ENCODE assay signal across 10 cellular contexts in the genomic region with DNA sequence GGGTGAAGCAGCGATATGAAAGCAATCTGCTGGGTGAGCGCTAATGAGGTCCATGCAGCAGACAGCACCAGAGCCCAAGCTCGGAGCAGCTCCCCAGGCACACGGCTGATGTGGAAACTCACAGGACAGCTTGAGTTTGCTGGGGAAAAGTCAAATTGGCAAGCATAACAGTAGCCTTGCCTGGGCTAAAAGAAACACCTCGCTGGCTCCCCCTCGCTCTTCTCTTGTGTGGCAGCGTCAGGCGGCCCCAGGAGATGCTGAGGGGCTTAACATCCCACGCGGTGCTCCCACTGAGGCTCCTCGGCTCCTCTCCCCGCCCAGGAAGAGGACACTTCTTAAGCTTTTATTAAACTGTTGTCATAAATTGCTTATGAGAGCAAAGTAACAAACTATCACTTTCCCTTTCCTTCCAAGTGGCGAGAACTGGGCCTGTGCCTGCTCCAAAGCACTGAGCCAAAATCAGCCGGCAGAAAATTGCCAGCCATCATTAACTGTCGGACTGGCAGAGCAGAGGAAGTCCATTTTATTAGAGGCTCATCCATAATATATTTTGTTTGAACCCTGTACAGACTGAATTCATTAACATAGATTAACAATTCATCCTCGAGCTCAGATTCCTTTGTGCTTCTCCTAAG.
DNase-seq lines count a peak whose midpoint lies in the region; ATAC-seq and TF ChIP-seq lines count a peak whose summit lies in the region.
"Had no signal": no experiment of that assay in that cellular context is flagged by ENCODE, and none has a peak within 500 bp of the region (broad histone marks: within the 10 kb centered on the region; RNA-seq: fewer than 3 reads in every experiment).

No MANE protein-coding gene starts in this region.

- peak in 1 of 2 donors; percentile 16 for TF ChIP-seq CTCF in mammary epithelial cell (conservative IDR thresholded peaks at IDR 0.05 in 1 of 2, IDR thresholded peaks at IDR 0.05 in 1 of 2; ENCODE audit: extremely low read depth in 1 of 2, insufficient read depth in 1 of 2, low read depth in 1 of 2, low read length in 2 of 2)

- no TSS peak for BruUV-seq in mammary epithelial cell (replicated peaks; lab: Mats Ljungman, UMichigan)

- H3K4me3 Mint-ChIP-seq in natural killer cell treated with Interleukin-12 subunit alpha and Interleukin-12 subunit beta and Interleukin-15 and Interleukin-18, amount 100 ng/mL, for 72 hours: no peak overlapping the region
- H3K4me3 Mint-ChIP-seq: activated CD4-positive, alpha-beta memory T cell treated with anti-CD3 and anti-CD28 coated beads, Interleukin-2, amount 10 ng/mL, durations not matched to agents 7 days and 5 days had no signal

- no peaks in the 10 kb centered on the region for H3K27me3 Mint-ChIP-seq in natural killer cell treated with Interleukin-12 subunit alpha and Interleukin-12 subunit beta and Interleukin-15 and Interleukin-18, amount 100 ng/mL, for 72 hours
- H3K27me3 Mint-ChIP-seq: activated CD4-positive, alpha-beta memory T cell treated with anti-CD3 and anti-CD28 coated beads, Interleukin-2, amount 10 ng/mL, durations not matched to agents 7 days and 5 days had no signal

- no peaks in the 10 kb centered on the region for H3K36me3 ChIP-seq in mammary epithelial cell (ENCODE audit: insufficient read depth, low read length)
- peaks cover 2% of the 10 kb centered on the region for H3K36me3 ChIP-seq in skeletal muscle satellite cell (ENCODE audit: insufficient read depth, low read length)

- H3K9me3 ChIP-seq in mammary epithelial cell (replicated peaks; ENCODE audit: insufficient read depth, low read length) (no peaks in the 10 kb centered on the region), skeletal muscle satellite cell (replicated peaks; ENCODE audit: low read length) (no peaks in the 10 kb centered on the region)

- H4K20me1 ChIP-seq in mammary epithelial cell (ENCODE audit: insufficient read depth, low read length): no peaks in the 10 kb centered on the region

- H3K4me2 ChIP-seq in mammary epithelial cell (ENCODE audit: insufficient read depth, low read depth, low read length) (peak overlapping the region; percentile 94), skeletal muscle satellite cell (ENCODE audit: low read length) (peak overlapping the region; percentile 95)

- ATAC-seq in natural killer cell treated with Interleukin-12 subunit alpha and Interleukin-12 subunit beta and Interleukin-15 and Interleukin-18, amount 100 ng/mL, for 72 hours: no peak
- no peak for ATAC-seq in HG03039 (IDR thresholded peaks at IDR 0.05; ENCODE audit: unreplicated experiment)

- peak overlapping the region; percentile 85 for H2AFZ ChIP-seq in mammary epithelial cell (ENCODE audit: low read depth, low read length)

- no peak overlapping the region for H3K27ac Mint-ChIP-seq in natural killer cell treated with Interleukin-12 subunit alpha and Interleukin-12 subunit beta and Interleukin-15 and Interleukin-18, amount 100 ng/mL, for 72 hours
- H3K27ac Mint-ChIP-seq: activated CD4-positive, alpha-beta memory T cell treated with anti-CD3 and anti-CD28 coated beads, Interleukin-2, amount 10 ng/mL, durations not matched to agents 7 days and 5 days had no signal

- 15% methylated on average over 11 of the region's 16 CpGs for WGBS in mammary epithelial cell (ENCODE audit: low coverage, missing lambda C conversion rate)

- H3K4me3 ChIP-seq in mammary epithelial cell (replicated peaks in 1 of 3; ENCODE audit: insufficient read depth in 1 of 3, low read depth in 2 of 3, low read length in 3 of 3) (peak overlapping the region; percentile 38 to 45 (median 42)), skeletal muscle satellite cell (ENCODE audit: low read length) (peak overlapping the region; percentile 59)

- peaks cover 8% of the 10 kb centered on the region for H3K36me3 Mint-ChIP-seq in natural killer cell treated with Interleukin-12 subunit alpha and Interleukin-12 subunit beta and Interleukin-15 and Interleukin-18, amount 100 ng/mL, for 72 hours

- H3K27ac ChIP-seq in mammary epithelial cell (ENCODE audit: insufficient read depth, low read depth, low read length): peak overlapping the region; percentile 38

- intact Hi-C loops in mammary epithelial cell (cut with micrococcal nuclease): loop anchor here (1.0 to 10.0 kb wide), 2 partner anchors 80 to 248 kb away; no protein-coding TSS in a partner anchor

- H3K4me1 ChIP-seq in mammary epithelial cell (ENCODE audit: insufficient read depth, low read length) (peaks cover 11% of the 10 kb centered on the region), skeletal muscle satellite cell (ENCODE audit: control insufficient read depth, insufficient read depth, low read length) (peaks cover 15% of the 10 kb centered on the region)

- no peaks in the 10 kb centered on the region for H3K9me3 Mint-ChIP-seq in natural killer cell treated with Interleukin-12 subunit alpha and Interleukin-12 subunit beta and Interleukin-15 and Interleukin-18, amount 100 ng/mL, for 72 hours

- DNase-seq in GM04503 (ENCODE audit: low read depth): peak; percentile 42
- DNase-seq in mammary epithelial cell: peak; percentile 30
- DNase-seq in hypothalamus (lab: John Stamatoyannopoulos, UW): peak in 31 of 51 donors; percentile 8 to 60 (median 36)
- no peak for DNase-seq in natural killer cell treated with Interleukin-12 subunit alpha and Interleukin-12 subunit beta and Interleukin-15 and Interleukin-18, amount 100 ng/mL, for 72 hours (ENCODE audit: low spot score)
- DNase-seq in activated naive CD4-positive, alpha-beta T cell treated with anti-CD3 and anti-CD28 coated beads, Interleukin-2, amount 50 U/mL, for 16 hours: no peak
- no peak for DNase-seq in activated CD4-positive, alpha-beta T cell treated with anti-CD3 and anti-CD28 coated beads for 1 hour
- DNase-seq: activated CD4-positive, alpha-beta memory T cell treated with anti-CD3 and anti-CD28 coated beads, Interleukin-2, amount 10 ng/mL, durations not matched to agents 7 days and 5 days; NCI-H510A had no signal

- H3K9ac ChIP-seq in mammary epithelial cell (ENCODE audit: insufficient read depth, low read length) (peak overlapping the region; percentile 21), skeletal muscle satellite cell (ENCODE audit: low read depth, low read length) (peak overlapping the region; percentile 76)

- CTCF ChIA-PET in mammary epithelial cell (lab: Charles Lee; ENCODE audit: low non-redundant PET): interaction anchor here (0.7 to 0.8 kb wide), 2 partner anchors 19 to 63 kb away, joined by 4 to 5 read pairs; no protein-coding TSS in a partner anchor

- in situ Hi-C loops in mammary epithelial cell (cut with MboI; ENCODE audit: low sequenced_read_pairs in 2 of 2): no loop called here

- H3K27me3 ChIP-seq in mammary epithelial cell (ENCODE audit: insufficient read depth, low read length) (no peaks in the 10 kb centered on the region), skeletal muscle satellite cell (ENCODE audit: control insufficient read depth, insufficient read depth, low read length) (no peaks in the 10 kb centered on the region)

- dilution Hi-C loops in mammary epithelial cell (cut with HindIII; ENCODE audit: low sequenced_read_pairs): no loop called here

- H3K4me1 Mint-ChIP-seq in natural killer cell treated with Interleukin-12 subunit alpha and Interleukin-12 subunit beta and Interleukin-15 and Interleukin-18, amount 100 ng/mL, for 72 hours (ENCODE audit: low read depth in 2 of 2): peaks cover 8 to 10% of the 10 kb centered on the region in 2 donors

- H3K79me2 ChIP-seq in mammary epithelial cell (ENCODE audit: insufficient read depth, low read length): peaks cover 50% of the 10 kb centered on the region

Comparison
In these comparisons a context has a peak if more than half of its experiments do, and no peak if none do; other contexts are left out.
1. DNase-seq: peak in GM04503 (single experiment), mammary epithelial cell (single experiment) and hypothalamus (31 of 51); none in natural killer cell treated with Interleukin-12 subunit alpha and Interleukin-12 subunit beta and Interleukin-15 and Interleukin-18, amount 100 ng/mL, for 72 hours (single experiment), activated naive CD4-positive, alpha-beta T cell treated with anti-CD3 and anti-CD28 coated beads, Interleukin-2, amount 50 U/mL, for 16 hours (single experiment) and activated CD4-positive, alpha-beta T cell treated with anti-CD3 and anti-CD28 coated beads for 1 hour (single experiment).